1 cellular context compared by ENCODE assay signal in the genomic region with DNA sequence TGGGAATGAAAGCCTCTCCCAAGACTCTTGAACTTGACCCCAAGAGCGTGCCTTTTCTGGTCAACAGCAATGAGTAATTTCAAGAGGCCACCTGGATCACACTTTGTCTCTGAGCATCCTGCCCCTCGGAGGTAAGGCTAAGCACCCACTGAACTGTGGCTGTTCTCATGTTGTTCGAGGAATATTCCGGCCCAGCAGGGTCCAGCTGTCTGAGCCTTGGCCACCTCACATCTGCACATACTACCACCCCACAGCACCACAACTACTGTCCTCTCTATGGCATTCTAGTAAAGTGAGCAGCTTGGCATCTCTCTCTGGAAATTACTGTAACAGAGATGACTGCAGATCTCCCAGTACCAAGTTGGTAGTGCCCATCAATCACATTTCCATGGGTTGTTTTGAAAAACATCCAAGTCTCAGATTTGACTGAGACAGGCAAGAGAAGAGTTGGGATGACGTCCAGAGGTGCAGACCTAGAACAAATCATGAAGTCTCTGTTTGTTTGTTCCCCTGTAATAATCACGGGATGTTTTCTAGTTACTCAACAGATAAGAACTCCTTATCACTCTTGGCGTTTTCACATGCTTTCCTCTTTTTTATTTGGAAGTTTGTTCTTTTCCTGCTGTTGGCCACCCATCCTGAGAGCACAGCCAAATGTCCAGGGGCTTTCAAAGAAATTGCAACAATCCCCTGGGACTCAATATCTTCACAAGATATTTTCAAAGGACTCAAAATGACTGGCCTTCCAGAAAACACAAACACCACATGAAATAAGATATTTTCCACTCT.
TF ChIP-seq lines count a peak whose summit lies in the region.

No MANE protein-coding gene starts in this region.

TF ChIP-seq in HepG2, 621 proteins besides CTCF, POLR2A, EP300 and RAD21 (continued from another document):
- TF ChIP-seq, protein P1, sequence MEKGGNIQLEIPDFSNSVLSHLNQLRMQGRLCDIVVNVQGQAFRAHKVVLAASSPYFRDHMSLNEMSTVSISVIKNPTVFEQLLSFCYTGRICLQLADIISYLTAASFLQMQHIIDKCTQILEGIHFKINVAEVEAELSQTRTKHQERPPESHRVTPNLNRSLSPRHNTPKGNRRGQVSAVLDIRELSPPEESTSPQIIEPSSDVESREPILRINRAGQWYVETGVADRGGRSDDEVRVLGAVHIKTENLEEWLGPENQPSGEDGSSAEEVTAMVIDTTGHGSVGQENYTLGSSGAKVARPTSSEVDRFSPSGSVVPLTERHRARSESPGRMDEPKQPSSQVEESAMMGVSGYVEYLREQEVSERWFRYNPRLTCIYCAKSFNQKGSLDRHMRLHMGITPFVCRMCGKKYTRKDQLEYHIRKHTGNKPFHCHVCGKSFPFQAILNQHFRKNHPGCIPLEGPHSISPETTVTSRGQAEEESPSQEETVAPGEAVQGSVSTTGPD (CRISPR knock-in tag; IDR thresholded peaks at IDR 0.05): no peak
- TF ChIP-seq XBP1 (CRISPR knock-in tag; IDR thresholded peaks at IDR 0.05) (no peak), SSRP1 (CRISPR knock-in tag; IDR thresholded peaks at IDR 0.05) (no peak), SRSF4 (IDR thresholded peaks at IDR 0.05; ENCODE audit: low read depth, low read length, poor library complexity, severe bottlenecking) (no peak), KDM5B (CRISPR knock-in tag; IDR thresholded peaks at IDR 0.05; ENCODE audit: borderline replicate concordance) (no peak), RCOR2 (CRISPR knock-in tag; IDR thresholded peaks at IDR 0.05) (no peak), ZFP62 (CRISPR knock-in tag; IDR thresholded peaks at IDR 0.05) (no peak)
- TF ChIP-seq, protein P2, sequence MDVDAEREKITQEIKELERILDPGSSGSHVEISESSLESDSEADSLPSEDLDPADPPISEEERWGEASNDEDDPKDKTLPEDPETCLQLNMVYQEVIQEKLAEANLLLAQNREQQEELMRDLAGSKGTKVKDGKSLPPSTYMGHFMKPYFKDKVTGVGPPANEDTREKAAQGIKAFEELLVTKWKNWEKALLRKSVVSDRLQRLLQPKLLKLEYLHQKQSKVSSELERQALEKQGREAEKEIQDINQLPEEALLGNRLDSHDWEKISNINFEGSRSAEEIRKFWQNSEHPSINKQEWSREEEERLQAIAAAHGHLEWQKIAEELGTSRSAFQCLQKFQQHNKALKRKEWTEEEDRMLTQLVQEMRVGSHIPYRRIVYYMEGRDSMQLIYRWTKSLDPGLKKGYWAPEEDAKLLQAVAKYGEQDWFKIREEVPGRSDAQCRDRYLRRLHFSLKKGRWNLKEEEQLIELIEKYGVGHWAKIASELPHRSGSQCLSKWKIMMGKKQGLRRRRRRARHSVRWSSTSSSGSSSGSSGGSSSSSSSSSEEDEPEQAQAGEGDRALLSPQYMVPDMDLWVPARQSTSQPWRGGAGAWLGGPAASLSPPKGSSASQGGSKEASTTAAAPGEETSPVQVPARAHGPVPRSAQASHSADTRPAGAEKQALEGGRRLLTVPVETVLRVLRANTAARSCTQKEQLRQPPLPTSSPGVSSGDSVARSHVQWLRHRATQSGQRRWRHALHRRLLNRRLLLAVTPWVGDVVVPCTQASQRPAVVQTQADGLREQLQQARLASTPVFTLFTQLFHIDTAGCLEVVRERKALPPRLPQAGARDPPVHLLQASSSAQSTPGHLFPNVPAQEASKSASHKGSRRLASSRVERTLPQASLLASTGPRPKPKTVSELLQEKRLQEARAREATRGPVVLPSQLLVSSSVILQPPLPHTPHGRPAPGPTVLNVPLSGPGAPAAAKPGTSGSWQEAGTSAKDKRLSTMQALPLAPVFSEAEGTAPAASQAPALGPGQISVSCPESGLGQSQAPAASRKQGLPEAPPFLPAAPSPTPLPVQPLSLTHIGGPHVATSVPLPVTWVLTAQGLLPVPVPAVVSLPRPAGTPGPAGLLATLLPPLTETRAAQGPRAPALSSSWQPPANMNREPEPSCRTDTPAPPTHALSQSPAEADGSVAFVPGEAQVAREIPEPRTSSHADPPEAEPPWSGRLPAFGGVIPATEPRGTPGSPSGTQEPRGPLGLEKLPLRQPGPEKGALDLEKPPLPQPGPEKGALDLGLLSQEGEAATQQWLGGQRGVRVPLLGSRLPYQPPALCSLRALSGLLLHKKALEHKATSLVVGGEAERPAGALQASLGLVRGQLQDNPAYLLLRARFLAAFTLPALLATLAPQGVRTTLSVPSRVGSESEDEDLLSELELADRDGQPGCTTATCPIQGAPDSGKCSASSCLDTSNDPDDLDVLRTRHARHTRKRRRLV (CRISPR knock-in tag; IDR thresholded peaks at IDR 0.05): no peak
- TF ChIP-seq, protein P3, sequence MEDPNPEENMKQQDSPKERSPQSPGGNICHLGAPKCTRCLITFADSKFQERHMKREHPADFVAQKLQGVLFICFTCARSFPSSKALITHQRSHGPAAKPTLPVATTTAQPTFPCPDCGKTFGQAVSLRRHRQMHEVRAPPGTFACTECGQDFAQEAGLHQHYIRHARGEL (CRISPR knock-in tag; IDR thresholded peaks at IDR 0.05): no peak
TF ChIP-seq in HepG2: peak in this region for 0.
